ENCODE assay signal across 30 cellular contexts in genomic region chr1:190484045-190484444, GRCh38. TPM values are rescaled to one million over a fixed set of nuclear protein-coding genes. Genes with fewer than 3 reads are reported as not detected.
DNase-seq lines count a peak whose midpoint lies in the region; ATAC-seq, FAIRE-seq and TF ChIP-seq lines count a peak whose summit lies in the region.
"Had no signal": no experiment of that assay in that cellular context is flagged by ENCODE, and none has a peak within 500 bp of the region (broad histone marks: within the 10 kb centered on the region; RNA-seq: fewer than 3 reads in every experiment).

No MANE protein-coding gene starts in this region.

- H2AK5ac ChIP-seq in H1 (ENCODE audit: low read depth, low read length) (no peak overlapping the region), mesendoderm (ENCODE audit: low read length) (no peak overlapping the region)

- FAIRE-seq in H1 (lab: Jason Lieb, UNC) = no peak
- FAIRE-seq: GM12892, GM18507 had no signal

- H3K27me3 ChIP-seq in H1 (replicated peaks in 1 of 4; ENCODE audit: control insufficient read depth in 3 of 4, extremely low read depth in 1 of 4, insufficient read depth in 3 of 4, low read length in 3 of 4) (no peaks in the 10 kb centered on the region), mesendoderm (ENCODE audit: insufficient read depth, low read length, poor library complexity) (no peaks in the 10 kb centered on the region)
- H3K27me3 ChIP-seq: BE2C, BLaER1 had no signal

- ATAC-seq in WTC11 = no peak; the same call in 1 of the 2 replicates
- ATAC-seq in HG03175 (IDR thresholded peaks at IDR 0.05; ENCODE audit: unreplicated experiment) = no peak
- ATAC-seq: GM12878 had no signal

- H3K4me1 ChIP-seq in H1 (replicated peaks in 1 of 4; ENCODE audit: control insufficient read depth in 3 of 4, insufficient read depth in 4 of 4, low read length in 3 of 4) = peaks cover 0 to 8% (median 0%) of the 10 kb centered on the region in 4 experiments; a peak in 3 of 7 replicates
- H3K4me1 ChIP-seq in mesendoderm (ENCODE audit: control insufficient read depth, low read depth, low read length) = peaks cover 2% of the 10 kb centered on the region
- H3K4me1 ChIP-seq: BE2C had no signal

- peaks cover 14% of the 10 kb centered on the region for H3K4me1 Mint-ChIP-seq in WTC11
- no peaks in the 10 kb centered on the region for H3K4me1 Mint-ChIP-seq in activated CD4-positive, alpha-beta T cell treated with anti-CD3 and anti-CD28 coated beads, Interleukin-2, amount 10 ng/mL, durations not matched to agents 24 days and 14 days
- H3K4me1 Mint-ChIP-seq in activated CD4-positive, alpha-beta memory T cell treated with anti-CD3 and anti-CD28 coated beads for 36 hours (ENCODE audit: low read depth) = no peaks in the 10 kb centered on the region
- H3K4me1 Mint-ChIP-seq: CD14-positive monocyte; CD4-positive, alpha-beta memory T cell; CD4-positive, CD25-positive, alpha-beta regulatory T cell; CD8-positive, alpha-beta memory T cell had no signal

- H3K9ac ChIP-seq in H1 (replicated peaks in 1 of 4; ENCODE audit: extremely low read depth in 1 of 4, low read depth in 3 of 4, low read length in 3 of 4) (no peak overlapping the region), mesendoderm (ENCODE audit: low read length) (no peak overlapping the region)
- H3K9ac ChIP-seq: BLaER1 had no signal

- POLR2A ChIA-PET in WTC11 (lab: Charles Lee) = no interaction called here
- POLR2A ChIA-PET in H1 (lab: Charles Lee; ENCODE audit: partially characterized antibody) = no interaction called here
- POLR2A ChIA-PET in activated CD4-positive, alpha-beta memory T cell treated with anti-CD3 and anti-CD28 coated beads for 36 hours (lab: Charles Lee) = no interaction called here

- no peaks in the 10 kb centered on the region for H3K23me2 ChIP-seq in H1 (ENCODE audit: low read depth, low read length)

- 80% methylated on average over 1 of the region's 1 CpG; no CpG with 5 or more reads in 1 of the 2 experiments for WGBS in H1 (ENCODE audit: extremely low coverage in 1 of 2, insufficient coverage in 1 of 2, insufficient read length in 1 of 2, insufficient replicate concordance in 2 of 2, low coverage in 1 of 2, low lambda C conversion rate in 2 of 2, missing lambda C conversion rate in 1 of 2), 2 experiments
- WGBS in mesendoderm (ENCODE audit: extremely low coverage, insufficient coverage, low lambda C conversion rate) = no CpG with 5 or more reads among the region's 1 CpG

- CTCF ChIA-PET in WTC11 (lab: Charles Lee) = no interaction called here
- CTCF ChIA-PET in H1 (lab: Charles Lee; ENCODE audit: partially characterized antibody) = no interaction called here
- CTCF ChIA-PET in activated CD4-positive, alpha-beta memory T cell treated with anti-CD3 and anti-CD28 coated beads for 36 hours (lab: Charles Lee) = no interaction called here

- H2BK15ac ChIP-seq in H1 (ENCODE audit: low read length) = no peak overlapping the region
- no peak overlapping the region for H2BK15ac ChIP-seq in mesendoderm (replicated peaks; ENCODE audit: low read depth)

- H4K5ac ChIP-seq in H1 (ENCODE audit: insufficient read length, low read depth, low read length) (no peak overlapping the region), mesendoderm (ENCODE audit: low read length) (no peak overlapping the region)

- no peaks in the 10 kb centered on the region for H3K36me3 ChIP-seq in H1 (ENCODE audit: control insufficient read depth in 2 of 4, insufficient read depth in 4 of 4, low read length in 3 of 4)
- H3K36me3 ChIP-seq in mesendoderm (ENCODE audit: control insufficient read depth, insufficient read depth, low read length) = no peaks in the 10 kb centered on the region
- H3K36me3 ChIP-seq: BE2C, BLaER1 had no signal

- no peak overlapping the region for H4K8ac ChIP-seq in H1 (ENCODE audit: extremely low read depth, insufficient read depth, low read length)
- no peak overlapping the region for H4K8ac ChIP-seq in mesendoderm (ENCODE audit: low read depth, low read length)

- H3K56ac ChIP-seq in H1 (replicated peaks; ENCODE audit: insufficient read length, low read depth, low read length) (no peak overlapping the region), mesendoderm (ENCODE audit: low read length) (no peak overlapping the region)

- no peak for TF ChIP-seq POLR2A in H1 (IDR thresholded peaks at IDR 0.05; ENCODE audit: control extremely low read depth in 1 of 2, low read depth in 2 of 2, low read length in 2 of 2)

- H4K20me1 ChIP-seq in H1 (replicated peaks in 1 of 2; ENCODE audit: control insufficient read depth in 1 of 2, insufficient read depth in 2 of 2, low read length in 2 of 2) = no peaks in the 10 kb centered on the region
- H4K20me1 ChIP-seq: BLaER1 had no signal

- H3K4me3 ChIP-seq in H1 (ENCODE audit: extremely low read depth in 1 of 4, insufficient read depth in 2 of 4, low read depth in 3 of 4, low read length in 4 of 4) (no peak overlapping the region), mesendoderm (ENCODE audit: low read length) (no peak overlapping the region)
- H3K4me3 ChIP-seq: BLaER1, GM12878 had no signal

- H3K4me2 ChIP-seq in H1 (ENCODE audit: insufficient read depth in 1 of 2, low read depth in 2 of 2, low read length in 2 of 2) (no peak overlapping the region), mesendoderm (ENCODE audit: low read length) (no peak overlapping the region)
- H3K4me2 ChIP-seq: BLaER1 had no signal

- H2BK120ac ChIP-seq in H1 (replicated peaks; ENCODE audit: low read depth, low read length) = no peak overlapping the region
- no peak overlapping the region for H2BK120ac ChIP-seq in mesendoderm (ENCODE audit: low read depth, low read length)

- H3K36me3 Mint-ChIP-seq in WTC11 = no peaks in the 10 kb centered on the region
- no peaks in the 10 kb centered on the region for H3K36me3 Mint-ChIP-seq in activated CD4-positive, alpha-beta T cell treated with anti-CD3 and anti-CD28 coated beads, Interleukin-2, amount 10 ng/mL, durations not matched to agents 24 days and 14 days (ENCODE audit: low read depth)
- no peaks in the 10 kb centered on the region for H3K36me3 Mint-ChIP-seq in activated CD4-positive, alpha-beta memory T cell treated with anti-CD3 and anti-CD28 coated beads for 36 hours
- H3K36me3 Mint-ChIP-seq: CD14-positive monocyte; CD4-positive, alpha-beta memory T cell; CD4-positive, CD25-positive, alpha-beta regulatory T cell; CD8-positive, alpha-beta memory T cell had no signal

- no peak overlapping the region for H2AFZ ChIP-seq in H1 (ENCODE audit: low read length)

- H3K9me3 Mint-ChIP-seq in WTC11 = no peaks in the 10 kb centered on the region
- H3K9me3 Mint-ChIP-seq in activated CD4-positive, alpha-beta T cell treated with anti-CD3 and anti-CD28 coated beads, Interleukin-2, amount 10 ng/mL, durations not matched to agents 24 days and 14 days = no peaks in the 10 kb centered on the region
- peaks cover under 1% of the 10 kb centered on the region for H3K9me3 Mint-ChIP-seq in activated CD4-positive, alpha-beta memory T cell treated with anti-CD3 and anti-CD28 coated beads for 36 hours

- H3K23ac ChIP-seq in H1 (ENCODE audit: insufficient read length) (no peak overlapping the region), mesendoderm (ENCODE audit: low read length) (no peak overlapping the region)

- H3K18ac ChIP-seq in H1 (ENCODE audit: extremely low read depth, low read length) (no peak overlapping the region), mesendoderm (ENCODE audit: low read length) (no peak overlapping the region)

- H3K79me1 ChIP-seq in H1 (ENCODE audit: low read depth, low read length) (no peaks in the 10 kb centered on the region), mesendoderm (ENCODE audit: low read length) (no peaks in the 10 kb centered on the region)

- H3K79me2 ChIP-seq in H1 (ENCODE audit: control insufficient read depth in 1 of 2, insufficient read depth in 2 of 2, low read length in 2 of 2) (no peaks in the 10 kb centered on the region), mesendoderm (ENCODE audit: control insufficient read depth, insufficient read depth, low read length) (no peaks in the 10 kb centered on the region)

- intact Hi-C loops in activated CD4-positive, alpha-beta T cell treated with anti-CD3 and anti-CD28 coated beads, Interleukin-2, amount 10 ng/mL, durations not matched to agents 24 days and 14 days (cut with micrococcal nuclease) = no loop called here
- intact Hi-C loops in activated CD4-positive, alpha-beta memory T cell treated with anti-CD3 and anti-CD28 coated beads for 36 hours (cut with micrococcal nuclease) = no loop called here

- TF ChIP-seq CTCF in WTC11 (IDR thresholded peaks at IDR 0.05) (no peak), H1 (IDR thresholded peaks at IDR 0.05; ENCODE audit: control extremely low read depth in 1 of 3, insufficient read depth in 1 of 3, low read depth in 1 of 3, low read length in 3 of 3) (no peak)

- H2BK12ac ChIP-seq in H1 (ENCODE audit: low read depth, low read length) = no peak overlapping the region

- H2BK5ac ChIP-seq in H1 (ENCODE audit: low read depth, low read length) (no peak overlapping the region), mesendoderm (ENCODE audit: low read length) (no peak overlapping the region)

- DNase-seq in WTC11 (ENCODE audit: low spot score) (no peak), H1 (ENCODE audit: low read depth in 1 of 2, low spot score in 2 of 2) (no peak), mesendoderm (peak; percentile 39), caudate nucleus (lab: John Stamatoyannopoulos, UW) (no peak)
- DNase-seq in activated CD4-positive, alpha-beta T cell treated with anti-CD3 and anti-CD28 coated beads, Interleukin-2, amount 10 ng/mL, durations not matched to agents 24 days and 14 days = no peak
- DNase-seq in activated CD4-positive, alpha-beta memory T cell treated with anti-CD3 and anti-CD28 coated beads for 36 hours = no peak
- DNase-seq: 8988T; ACHN; BE2C; C1 segment of cervical spinal cord; CD4-positive, alpha-beta memory T cell; CD4-positive, CD25-positive, alpha-beta regulatory T cell; CD8-positive, alpha-beta memory T cell; COR-L47; DMS 273 treated with DMSO at 0.1 percent for 48 hours; DMS153; DMS53; DMS79; DND-41; EL; GDM1 had no signal

- H2BK20ac ChIP-seq in H1 (ENCODE audit: low read length) = no peak overlapping the region

- no peaks in the 10 kb centered on the region for H3K9me3 ChIP-seq in H1 (ENCODE audit: insufficient read depth in 2 of 2, low read depth in 1 of 2, low read length in 1 of 2)
- H3K9me3 ChIP-seq: BE2C, BLaER1 had no signal

- H3K4ac ChIP-seq in H1 (replicated peaks; ENCODE audit: insufficient read length, low read depth, low read length) (no peak overlapping the region), mesendoderm (ENCODE audit: low read depth, low read length) (no peak overlapping the region)

- no peaks in the 10 kb centered on the region for H3K27me3 Mint-ChIP-seq in WTC11 (ENCODE audit: low read depth)
- H3K27me3 Mint-ChIP-seq in activated CD4-positive, alpha-beta T cell treated with anti-CD3 and anti-CD28 coated beads, Interleukin-2, amount 10 ng/mL, durations not matched to agents 24 days and 14 days = peaks cover 4% of the 10 kb centered on the region
- H3K27me3 Mint-ChIP-seq in activated CD4-positive, alpha-beta memory T cell treated with anti-CD3 and anti-CD28 coated beads for 36 hours = no peaks in the 10 kb centered on the region
- H3K27me3 Mint-ChIP-seq: CD8-positive, alpha-beta memory T cell had no signal

- H4K91ac ChIP-seq in H1 (replicated peaks; ENCODE audit: insufficient read length, low read length) = no peak overlapping the region

- no peak overlapping the region for H3K4me3 Mint-ChIP-seq in WTC11
- H3K4me3 Mint-ChIP-seq in activated CD4-positive, alpha-beta T cell treated with anti-CD3 and anti-CD28 coated beads, Interleukin-2, amount 10 ng/mL, durations not matched to agents 24 days and 14 days = no peak overlapping the region
- no peak overlapping the region for H3K4me3 Mint-ChIP-seq in activated CD4-positive, alpha-beta memory T cell treated with anti-CD3 and anti-CD28 coated beads for 36 hours
- H3K4me3 Mint-ChIP-seq: CD14-positive monocyte; CD4-positive, alpha-beta memory T cell; CD4-positive, CD25-positive, alpha-beta regulatory T cell; CD8-positive, alpha-beta memory T cell had no signal

- TF ChIP-seq EP300 in H1 (IDR thresholded peaks at IDR 0.05; ENCODE audit: borderline replicate concordance in 1 of 2, low read depth in 2 of 2, low read length in 2 of 2) = no peak

- no peak overlapping the region for H3K27ac Mint-ChIP-seq in WTC11
- no peak overlapping the region for H3K27ac Mint-ChIP-seq in activated CD4-positive, alpha-beta T cell treated with anti-CD3 and anti-CD28 coated beads, Interleukin-2, amount 10 ng/mL, durations not matched to agents 24 days and 14 days
- no peak overlapping the region for H3K27ac Mint-ChIP-seq in activated CD4-positive, alpha-beta memory T cell treated with anti-CD3 and anti-CD28 coated beads for 36 hours
- H3K27ac Mint-ChIP-seq: CD14-positive monocyte; CD4-positive, alpha-beta memory T cell; CD4-positive, CD25-positive, alpha-beta regulatory T cell; CD8-positive, alpha-beta memory T cell had no signal

- H3K27ac ChIP-seq in H1 (ENCODE audit: low read depth, low read length) (no peak overlapping the region), mesendoderm (ENCODE audit: low read depth, low read length) (no peak overlapping the region), caudate nucleus (ENCODE audit: low read depth, low read length) (no peak overlapping the region)
- H3K27ac ChIP-seq: BLaER1 had no signal

- no peak overlapping the region for H3K14ac ChIP-seq in H1 (ENCODE audit: insufficient read length)

- TF ChIP-seq RAD21 in H1 (IDR thresholded peaks at IDR 0.05 in 1 of 2, conservative IDR thresholded peaks at IDR 0.05 in 1 of 2; ENCODE audit: low read depth in 2 of 2, low read length in 2 of 2) = no peak

RNA-seq across cellular contexts. Expression of gene BRINP3, which starts 6.4 kb away (rescaled TPM):
- total RNA-seq in WTC11 (2021) = 0.28 to 0.64 TPM (median 0.46 TPM) in 3 replicates
- 0.36 TPM in 1 of 2 replicates, not detected in the other for total RNA-seq in H1 (2021; fragmentation: NEBNext Ultra II Directional; extraction: Animal tissue kit (Norgen Biotek cat#: 25700))
- 0.09 TPM in 1 of 2 replicates, not detected in the other for polyA plus RNA-seq in H1 (2011; rRNA removed)
- not detected for polyA plus RNA-seq in H1 (2011; cell fraction: cytosol; rRNA removed)
- not detected for polyA plus RNA-seq in H1 (2011; cell fraction: nucleus; rRNA removed)
- not detected in 4 replicates for polyA plus RNA-seq in H1 (2012, experiment 1 of 2)
- 0.59 TPM for polyA plus RNA-seq in H1 (2012, experiment 2 of 2)
- polyA plus RNA-seq in H1 (2013, experiment 1 of 2) = not detected
- polyA plus RNA-seq in H1 (2013, experiment 2 of 2) = not detected
- polyA minus RNA-seq in H1 (2011; rRNA and poly(A)+ RNA removed) = 0.28 TPM in 1 of 2 replicates, not detected in the other
- polyA minus RNA-seq in H1 (2011; cell fraction: cytosol; rRNA and poly(A)+ RNA removed) = not detected
- not detected for polyA minus RNA-seq in H1 (2011; cell fraction: nucleus; rRNA and poly(A)+ RNA removed)
- polyA plus RNA-seq in mesendoderm (2013, experiment 1 of 2) = not detected
- polyA plus RNA-seq in mesendoderm (2013, experiment 2 of 2) = not detected
- not detected in 2 replicates for total RNA-seq in activated CD4-positive, alpha-beta T cell treated with anti-CD3 and anti-CD28 coated beads, Interleukin-2, amount 10 ng/mL, durations not matched to agents 24 days and 14 days
- not detected for total RNA-seq in activated CD4-positive, alpha-beta memory T cell treated with anti-CD3 and anti-CD28 coated beads for 36 hours
- total RNA-seq: A673; CD4-positive, alpha-beta memory T cell; CD4-positive, CD25-positive, alpha-beta regulatory T cell; CD8-positive, alpha-beta memory T cell; Daoy; G401 had no signal
- polyA plus RNA-seq: CD14-positive monocyte; CD4-positive, alpha-beta memory T cell; CD4-positive, CD25-positive, alpha-beta regulatory T cell; CD8-positive, alpha-beta memory T cell; GM12878 had no signal

Comparison
In these comparisons a context has a peak if more than half of its experiments do, and no peak if none do; other contexts are left out.
1. Of the 9 proteins assayed by ChIP-seq in both WTC11 and H1: peak only in WTC11: none; only in H1: none; in both: USF2; in neither: 8.